In the genomic region with DNA sequence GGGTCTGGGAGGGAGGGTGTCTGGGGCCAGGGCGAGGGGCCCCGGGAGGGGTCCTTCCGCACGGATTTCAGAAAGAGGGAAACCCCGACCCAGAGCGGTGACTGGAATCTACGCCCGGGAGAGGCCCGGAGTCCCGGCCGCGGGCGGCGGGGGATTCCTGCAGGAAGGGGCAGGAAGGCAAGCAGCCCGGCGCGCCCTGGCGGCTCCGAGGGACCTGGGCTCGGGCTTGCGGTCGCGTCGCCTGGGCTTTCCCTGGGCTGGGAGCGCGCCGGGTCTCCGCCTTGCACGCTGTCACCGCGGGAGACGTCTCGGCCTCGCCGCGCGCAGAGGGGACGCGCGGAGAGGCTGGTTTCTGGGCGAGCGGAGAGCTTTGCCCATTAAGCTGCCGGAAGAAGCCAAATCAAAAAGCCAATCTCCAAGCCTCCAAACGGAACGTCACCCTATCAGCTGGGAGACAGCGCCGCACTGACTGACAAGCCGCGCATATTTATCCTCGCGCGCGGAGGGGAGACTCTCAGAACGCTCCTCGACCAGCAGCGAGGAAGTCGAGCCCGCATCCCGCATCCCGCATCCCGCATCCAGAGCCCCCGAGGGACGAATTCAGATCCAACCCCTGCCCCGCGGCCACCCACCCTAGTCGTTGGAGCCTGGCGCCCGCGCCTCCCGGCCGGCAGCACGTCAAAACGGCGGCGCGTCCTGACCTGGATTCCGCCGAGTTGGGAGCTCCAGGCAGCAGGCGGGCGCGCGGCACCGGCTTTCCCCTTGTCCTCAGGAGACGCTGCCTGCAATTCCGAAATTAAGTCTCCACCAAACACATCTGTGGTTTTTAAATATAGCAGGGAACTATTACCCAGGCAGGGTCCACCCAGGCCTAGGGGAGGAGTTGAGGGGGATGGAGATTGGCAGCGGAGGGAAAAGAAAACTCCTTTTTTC, we compare ENCODE assay signal across 8 cellular contexts. TPM values are rescaled to one million over a fixed set of nuclear protein-coding genes. Genes with fewer than 3 reads are reported as not detected.
A peak's percentile ranks its signal among the peaks of the same experiment; 100 is the strongest.
DNase-seq lines count a peak whose midpoint lies in the region; ATAC-seq and TF ChIP-seq lines count a peak whose summit lies in the region.

A gene with protein sequence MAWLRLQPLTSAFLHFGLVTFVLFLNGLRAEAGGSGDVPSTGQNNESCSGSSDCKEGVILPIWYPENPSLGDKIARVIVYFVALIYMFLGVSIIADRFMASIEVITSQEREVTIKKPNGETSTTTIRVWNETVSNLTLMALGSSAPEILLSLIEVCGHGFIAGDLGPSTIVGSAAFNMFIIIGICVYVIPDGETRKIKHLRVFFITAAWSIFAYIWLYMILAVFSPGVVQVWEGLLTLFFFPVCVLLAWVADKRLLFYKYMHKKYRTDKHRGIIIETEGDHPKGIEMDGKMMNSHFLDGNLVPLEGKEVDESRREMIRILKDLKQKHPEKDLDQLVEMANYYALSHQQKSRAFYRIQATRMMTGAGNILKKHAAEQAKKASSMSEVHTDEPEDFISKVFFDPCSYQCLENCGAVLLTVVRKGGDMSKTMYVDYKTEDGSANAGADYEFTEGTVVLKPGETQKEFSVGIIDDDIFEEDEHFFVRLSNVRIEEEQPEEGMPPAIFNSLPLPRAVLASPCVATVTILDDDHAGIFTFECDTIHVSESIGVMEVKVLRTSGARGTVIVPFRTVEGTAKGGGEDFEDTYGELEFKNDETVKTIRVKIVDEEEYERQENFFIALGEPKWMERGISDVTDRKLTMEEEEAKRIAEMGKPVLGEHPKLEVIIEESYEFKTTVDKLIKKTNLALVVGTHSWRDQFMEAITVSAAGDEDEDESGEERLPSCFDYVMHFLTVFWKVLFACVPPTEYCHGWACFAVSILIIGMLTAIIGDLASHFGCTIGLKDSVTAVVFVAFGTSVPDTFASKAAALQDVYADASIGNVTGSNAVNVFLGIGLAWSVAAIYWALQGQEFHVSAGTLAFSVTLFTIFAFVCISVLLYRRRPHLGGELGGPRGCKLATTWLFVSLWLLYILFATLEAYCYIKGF (minus strand): TSS at position 344 of the 933 bp plus-strand sequence. CDS start 20,529 bp downstream, outside the sequence.

- H3K4me3 ChIP-seq in A673 (ENCODE audit: low read depth, low read length, poor library complexity, severe bottlenecking) = peak within 1 kb of the TSS; percentile 34
- peak within 1 kb of the TSS; percentile 54; the same call in 1 of the 2 replicates for H3K4me3 ChIP-seq in Karpas-422 (ENCODE audit: low read length)
- peak within 1 kb of the TSS; percentile 13 for H3K4me3 ChIP-seq in mononuclear cell (ENCODE audit: low read length)
- peak within 1 kb of the TSS in 3 of 4 donors; percentile 22 to 51 (median 29) for H3K4me3 ChIP-seq in transverse colon

- no peak for TF ChIP-seq POLR2A in erythroblast (IDR thresholded peaks at IDR 0.05; ENCODE audit: low read length)
- no peak for TF ChIP-seq POLR2A in transverse colon (IDR thresholded peaks at IDR 0.05)

- H3K27ac ChIP-seq in A673 (ENCODE audit: low read depth, low read length, poor library complexity, severe bottlenecking) (no peak within 1 kb of the TSS), Karpas-422 (ENCODE audit: low read length) (no peak within 1 kb of the TSS), transverse colon (no peak within 1 kb of the TSS)

- H3K27me3 ChIP-seq in A673 (replicated peaks; ENCODE audit: insufficient read depth, low read depth, low read length, poor library complexity) (peaks cover 84% of the 10 kb centered on the region), Karpas-422 (ENCODE audit: low read length) (no peaks in the 10 kb centered on the region), mononuclear cell (ENCODE audit: insufficient read depth, low read length) (peaks cover 51% of the 10 kb centered on the region), transverse colon (peaks cover 65% of the 10 kb centered on the region)

- no peak within 1 kb of the TSS for H3K27ac Mint-ChIP-seq in WTC11

- H3K4me1 Mint-ChIP-seq in WTC11 = peaks cover 37% of the 10 kb centered on the region

- H3K4me3 Mint-ChIP-seq in WTC11 = peak within 1 kb of the TSS; percentile 83

- CTCF ChIA-PET in A673 (lab: Charles Lee) = interaction anchor here (0.5 to 0.6 kb wide), 2 partner anchors 215 to 636 kb away, joined by 3 to 6 read pairs; no protein-coding TSS in a partner anchor
- CTCF ChIA-PET in WTC11 (lab: Charles Lee) = interaction anchor here (0.9 to 2.1 kb wide), 10 partner anchors 11 to 129 kb away, joined by 3 to 9 read pairs (median 5); no protein-coding TSS in a partner anchor

- 0% methylated on average over 1 to 66 of the region's 86 CpGs for WGBS in transverse colon (ENCODE audit: low coverage in 1 of 2), 2 donors

- BruUV-seq in A673 (replicated peaks; lab: Mats Ljungman, UMichigan) = no TSS peak

- peak; percentile 34 for ATAC-seq in WTC11

- no peaks in the 10 kb centered on the region for H3K36me3 ChIP-seq in A673 (ENCODE audit: insufficient read depth, low read length, poor library complexity, severe bottlenecking)
- no peaks in the 10 kb centered on the region for H3K36me3 ChIP-seq in Karpas-422 (ENCODE audit: insufficient read depth, low read length)
- H3K36me3 ChIP-seq in transverse colon = no peaks in the 10 kb centered on the region

- H3K9me3 Mint-ChIP-seq in WTC11 = peaks cover 3% of the 10 kb centered on the region; the same call in 1 of the 2 replicates

- H3K9me2 ChIP-seq in Karpas-422 (replicated peaks; ENCODE audit: insufficient read depth, low read length) = no peaks in the 10 kb centered on the region

- no peaks in the 10 kb centered on the region for H4K20me1 ChIP-seq in Karpas-422 (ENCODE audit: insufficient read depth, low read depth, low read length)

- TF ChIP-seq EP300 in transverse colon (IDR thresholded peaks at IDR 0.05; ENCODE audit: low read depth) = no peak

- H3K9me3 ChIP-seq in A673 (ENCODE audit: low read depth, low read length, poor library complexity, severe bottlenecking) (no peaks in the 10 kb centered on the region), Karpas-422 (ENCODE audit: low read length) (no peaks in the 10 kb centered on the region), mononuclear cell (ENCODE audit: low read depth, low read length) (no peaks in the 10 kb centered on the region), transverse colon (no peaks in the 10 kb centered on the region)

- POLR2A ChIA-PET in A673 (lab: Charles Lee; ENCODE audit: low non-redundant PET) = no interaction called here
- POLR2A ChIA-PET in WTC11 (lab: Charles Lee) = interaction anchor here (1.3 kb wide), 1 partner anchor 36 kb away, joined by 5 read pairs; no protein-coding TSS in a partner anchor

- in situ Hi-C loops in GM13976 (cut with MboI; ENCODE audit: low sequenced_read_pairs, unreplicated experiment) (no loop called here), transverse colon (cut with MboI; ENCODE audit: low pct_ligation_motif_present in 1 of 4, low pct_unique_long_range_greater_than_20kb in 1 of 4, low sequenced_read_pairs in 3 of 4) (no loop called here)

- H2AFZ ChIP-seq in Karpas-422 (ENCODE audit: low read length) = peak within 1 kb of the TSS; percentile 36; the same call in 1 of the 2 replicates

- no peak within 1 kb of the TSS for H3K9ac ChIP-seq in Karpas-422 (ENCODE audit: low read length)

- TF ChIP-seq CTCF in A673 (conservative IDR thresholded peaks at IDR 0.05; ENCODE audit: low read depth, low read length) = no peak
- TF ChIP-seq CTCF in GM13976 (IDR thresholded peaks at IDR 0.05; ENCODE audit: borderline replicate concordance, control extremely low read depth, extremely low read depth, insufficient read depth, missing control alignments) = no peak
- no peak for TF ChIP-seq CTCF in WTC11 (IDR thresholded peaks at IDR 0.05)
- TF ChIP-seq CTCF in transverse colon (IDR thresholded peaks at IDR 0.05) = no peak

- no peaks in the 10 kb centered on the region for H3K79me2 ChIP-seq in Karpas-422 (ENCODE audit: low read length)

- H3K27me3 Mint-ChIP-seq in WTC11 (ENCODE audit: low read depth) = peaks cover 58% of the 10 kb centered on the region

- DNase-seq in A673 (ENCODE audit: low spot score) (peak; percentile 63), GM13976 (ENCODE audit: low spot score) (peak; percentile 76), Karpas-422 (no peak), WTC11 (ENCODE audit: low spot score) (peak; percentile 59), erythroblast (lab: John Stamatoyannopoulos, UW) (peak; percentile 50 to 61), transverse colon (no peak), GOT3 (lab: John Stamatoyannopoulos, UW) (no peak)

- H3K4me2 ChIP-seq in Karpas-422 (ENCODE audit: low read depth, low read length, poor library complexity, severe bottlenecking) = peak within 1 kb of the TSS; percentile 53

- intact Hi-C loops in A673 (cut with micrococcal nuclease; ENCODE audit: unreplicated experiment) = no loop called here
- intact Hi-C loops in transverse colon (cut with DNase I; ENCODE audit: low total_unique reads) = no loop called here

- H3K4me1 ChIP-seq in A673 (ENCODE audit: insufficient read depth, low read length, poor library complexity, severe bottlenecking) (peaks cover 11% of the 10 kb centered on the region), Karpas-422 (ENCODE audit: low read length) (peaks cover 9% of the 10 kb centered on the region), mononuclear cell (ENCODE audit: insufficient read depth, low read length) (peaks cover 32% of the 10 kb centered on the region), transverse colon (peaks cover 0 to 23% (median 12%) of the 10 kb centered on the region in 4 donors)

- H3K36me3 Mint-ChIP-seq in WTC11 = no peaks in the 10 kb centered on the region

TF ChIP-seq in WTC11, 78 proteins besides CTCF, POLR2A, EP300 and RAD21 (continues in another document):
- TF ChIP-seq ZNF232 (CRISPR knock-in tag; IDR thresholded peaks at IDR 0.05) = 0 out of 2 replicates have a peak, but pooled peaks have one; percentile 13
- no peak for TF ChIP-seq FOXK1 (CRISPR knock-in tag; IDR thresholded peaks at IDR 0.05)
- no peak for TF ChIP-seq RELA (CRISPR knock-in tag; IDR thresholded peaks at IDR 0.05; ENCODE audit: borderline replicate concordance)
- TF ChIP-seq ATF2 (CRISPR knock-in tag; IDR thresholded peaks at IDR 0.05; ENCODE audit: borderline replicate concordance, low read depth) = no peak
- no peak for TF ChIP-seq ZNF416 (CRISPR knock-in tag; IDR thresholded peaks at IDR 0.05)

RNA-seq across cellular contexts. Expression of the gene that starts here (rescaled TPM):
- total RNA-seq in A673 (2021) (not detected in 2 replicates), WTC11 (2021) (0.57 to 0.89 TPM (median 0.63 TPM) in 3 replicates), mononuclear cell (1.0 TPM), transverse colon (1 to 10 TPM in 1 of 4 donors, under 1 TPM in 2, not detected in 1; 0.27 to 1.9 (median 0.32) TPM)
- total RNA-seq in Karpas-422 (2014; rRNA removed; shearing (Covaris generic); ENCODE audit: low replicate concordance) = not detected in 2 replicates

Comparison
In these comparisons a context has a peak if more than half of its experiments do, and no peak if none do; other contexts are left out.
1. Peak in DNase-seq and H3K4me3 ChIP-seq in A673; RNA of the gene not detected or under 1 TPM.
2. Peak in DNase-seq and ATAC-seq in WTC11; RNA of the gene not detected or under 1 TPM.
3. DNase-seq: peak in GM13976 (single experiment) and erythroblast (2 of 2); none in Karpas-422 (single experiment), transverse colon (single experiment) and GOT3 (single experiment).
4. Peak in every context shown above with its lines, with median percentiles within 50 percentile points of each other: H3K4me3 ChIP-seq.